Comparison of ENCODE assay signal across 7 cellular contexts in the genomic region with DNA sequence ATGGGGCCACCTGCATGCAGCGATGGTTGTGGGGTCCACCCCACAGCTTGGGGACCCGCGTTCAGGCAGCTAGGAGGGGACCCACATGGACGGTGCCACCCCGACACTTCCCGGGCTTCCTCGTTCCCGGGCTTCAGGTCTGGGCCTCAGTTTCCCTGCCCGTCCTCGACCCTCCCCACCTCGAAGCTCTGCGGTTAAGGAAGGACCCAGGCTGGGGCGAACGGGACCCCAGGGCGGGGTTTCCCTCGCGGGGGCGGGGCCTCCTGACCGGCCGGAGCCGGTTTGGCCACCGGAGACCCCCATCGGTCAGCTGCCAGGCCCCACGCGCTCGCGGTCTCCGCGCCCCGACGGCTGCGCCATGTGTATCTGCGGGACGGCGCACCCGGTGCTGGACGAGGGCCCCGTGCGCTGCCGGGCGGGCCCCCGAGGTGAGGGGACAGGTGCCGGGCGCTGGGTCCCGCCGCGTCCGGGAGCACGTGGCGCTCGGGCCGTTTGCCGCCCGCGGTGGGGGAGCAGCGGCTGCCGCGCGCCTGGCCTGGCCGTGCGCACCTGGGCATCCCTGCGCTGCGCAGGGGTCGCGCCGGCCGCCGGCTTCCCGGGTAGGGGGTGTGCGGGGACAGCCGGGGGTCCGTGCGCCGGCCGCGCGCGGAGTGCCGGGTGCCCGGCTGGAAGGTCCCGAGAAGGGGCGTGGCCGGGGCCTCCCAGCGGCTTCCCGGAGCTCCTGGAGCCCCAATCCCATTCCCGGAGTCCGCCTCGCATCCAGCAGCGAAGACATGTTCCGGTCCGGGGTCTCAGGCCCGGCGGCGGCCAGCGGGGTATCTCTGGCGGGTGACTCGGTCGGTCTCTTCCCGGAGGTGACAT. TPM values are rescaled to one million over a fixed set of nuclear protein-coding genes. Genes with fewer than 3 reads are reported as not detected.
DNase-seq lines count a peak whose midpoint lies in the region; ATAC-seq and TF ChIP-seq lines count a peak whose summit lies in the region.
"Had no signal": no experiment of that assay in that cellular context is flagged by ENCODE, and none has a peak within 500 bp of the region (broad histone marks: within the 10 kb centered on the region; RNA-seq: fewer than 3 reads in every experiment).

No MANE protein-coding gene starts in this region.

- no peak for TF ChIP-seq CTCF in mammary epithelial cell (conservative IDR thresholded peaks at IDR 0.05 in 1 of 2, IDR thresholded peaks at IDR 0.05 in 1 of 2; ENCODE audit: extremely low read depth in 1 of 2, insufficient read depth in 1 of 2, low read depth in 1 of 2, low read length in 2 of 2)
- TF ChIP-seq CTCF in parathyroid adenoma (IDR thresholded peaks at IDR 0.05): no peak

- H4K20me1 ChIP-seq in mammary epithelial cell (ENCODE audit: insufficient read depth, low read length): no peaks in the 10 kb centered on the region

- no peak overlapping the region for H3K27ac ChIP-seq in mammary epithelial cell (ENCODE audit: insufficient read depth, low read depth, low read length)
- H3K27ac ChIP-seq in parathyroid adenoma: no peak overlapping the region

- H3K79me2 ChIP-seq in mammary epithelial cell (ENCODE audit: insufficient read depth, low read length): no peaks in the 10 kb centered on the region
- H3K79me2 ChIP-seq in parathyroid adenoma: no peaks in the 10 kb centered on the region

- CTCF ChIA-PET in mammary epithelial cell (lab: Charles Lee; ENCODE audit: low non-redundant PET): no interaction called here

- dilution Hi-C loops in mammary epithelial cell (cut with HindIII; ENCODE audit: low sequenced_read_pairs): no loop called here

- H3K4me2 ChIP-seq in mammary epithelial cell (ENCODE audit: insufficient read depth, low read depth, low read length) (peak overlapping the region; percentile 69), parathyroid adenoma (ENCODE audit: low read length) (peak overlapping the region; percentile 13)

- H3K36me3 ChIP-seq in mammary epithelial cell (ENCODE audit: insufficient read depth, low read length) (no peaks in the 10 kb centered on the region), parathyroid adenoma (ENCODE audit: control insufficient read depth, insufficient read depth, low read length) (no peaks in the 10 kb centered on the region)

- ATAC-seq in HG02981 (IDR thresholded peaks at IDR 0.05; ENCODE audit: unreplicated experiment): no peak

- BruUV-seq in mammary epithelial cell (replicated peaks; lab: Mats Ljungman, UMichigan): no TSS peak

- intact Hi-C loops in mammary epithelial cell (cut with micrococcal nuclease): no loop called here

- H3K4me3 ChIP-seq in mammary epithelial cell (replicated peaks in 1 of 3; ENCODE audit: insufficient read depth in 1 of 3, low read depth in 2 of 3, low read length in 3 of 3) (peak overlapping the region in 1 of 3 experiments; percentile 28), parathyroid adenoma (ENCODE audit: low read depth, low read length) (no peak overlapping the region)

- H2AFZ ChIP-seq in mammary epithelial cell (ENCODE audit: low read depth, low read length): peak overlapping the region; percentile 57
- no peak overlapping the region for H2AFZ ChIP-seq in parathyroid adenoma

- WGBS in mammary epithelial cell (ENCODE audit: low coverage, missing lambda C conversion rate): 3% methylated on average over 38 of the region's 99 CpGs

- DNase-seq in NCI-H82 (lab: John Stamatoyannopoulos, UW) (peak; percentile 27), NCI-H82 treated with DMSO at 0.1 percent for 48 hours (lab: John Stamatoyannopoulos, UW; ENCODE audit: unreplicated experiment) (no peak), mammary epithelial cell (no peak), GDM1 (lab: John Stamatoyannopoulos, UW) (no peak)
- DNase-seq: ACHN had no signal

- H3K9me3 ChIP-seq in mammary epithelial cell (replicated peaks; ENCODE audit: insufficient read depth, low read length) (no peaks in the 10 kb centered on the region), parathyroid adenoma (ENCODE audit: control insufficient read depth, low read length) (no peaks in the 10 kb centered on the region)

- in situ Hi-C loops in mammary epithelial cell (cut with MboI; ENCODE audit: low sequenced_read_pairs in 2 of 2): no loop called here

- H3K27me3 ChIP-seq in mammary epithelial cell (ENCODE audit: insufficient read depth, low read length) (peaks cover 6% of the 10 kb centered on the region), parathyroid adenoma (ENCODE audit: control insufficient read depth, insufficient read depth, low read length) (peaks cover 7% of the 10 kb centered on the region)

- H3K4me1 ChIP-seq in mammary epithelial cell (ENCODE audit: insufficient read depth, low read length) (peaks cover 23% of the 10 kb centered on the region), parathyroid adenoma (no peaks in the 10 kb centered on the region)

- no peak overlapping the region for H3K9ac ChIP-seq in mammary epithelial cell (ENCODE audit: insufficient read depth, low read length)
- no peak overlapping the region for H3K9ac ChIP-seq in parathyroid adenoma

RNA-seq across cellular contexts. Expression of a gene that starts 4.2 kb away (rescaled TPM):
- 1 to 10 TPM in 1 of 2 donors, under 1 TPM in 1; 0.94 to 6.0 TPM for total RNA-seq in mammary epithelial cell
- 1.3 TPM for polyA plus RNA-seq in mammary epithelial cell
- polyA minus RNA-seq in mammary epithelial cell: 0.10 TPM

RNA-seq across cellular contexts. Expression of a gene that starts 24.0 kb away (rescaled TPM):
- 100 to 1,000 TPM in 1 of 2 donors, 10 to 100 TPM in 1; 63.7 to 233 TPM for total RNA-seq in mammary epithelial cell
- 258 TPM for polyA plus RNA-seq in mammary epithelial cell
- polyA minus RNA-seq in mammary epithelial cell: 118 TPM

RNA-seq across cellular contexts. Expression of a gene that starts 31.3 kb away (rescaled TPM):
- total RNA-seq in mammary epithelial cell: 10 to 100 TPM; 14.3 to 28.4 TPM
- 7.4 TPM for polyA plus RNA-seq in mammary epithelial cell
- polyA minus RNA-seq in mammary epithelial cell: 21.8 TPM

RNA-seq across cellular contexts. Expression of a gene that starts 32.6 kb away (rescaled TPM):
- total RNA-seq in mammary epithelial cell: 100 to 1,000 TPM; 154 to 216 TPM
- 357 TPM for polyA plus RNA-seq in mammary epithelial cell
- polyA minus RNA-seq in mammary epithelial cell: 97.5 TPM

RNA-seq across cellular contexts. Expression of a gene that starts 44.8 kb away (rescaled TPM):
- 100 to 1,000 TPM; 420 to 485 TPM for total RNA-seq in mammary epithelial cell
- 287 TPM for polyA plus RNA-seq in mammary epithelial cell
- 688 TPM for polyA minus RNA-seq in mammary epithelial cell
